Comparison of ENCODE assay signal across 24 cellular contexts in genomic region chr10:37947526-37947925, GRCh38. TPM values are rescaled to one million over a fixed set of nuclear protein-coding genes. Genes with fewer than 3 reads are reported as not detected.
DNase-seq lines count a peak whose midpoint lies in the region; ATAC-seq, FAIRE-seq and TF ChIP-seq lines count a peak whose summit lies in the region.
"Had no signal": no experiment of that assay in that cellular context is flagged by ENCODE, and none has a peak within 500 bp of the region (broad histone marks: within the 10 kb centered on the region; RNA-seq: fewer than 3 reads in every experiment).

No MANE protein-coding gene starts in this region.

- H3K14ac ChIP-seq in neuronal stem cell (ENCODE audit: low read length) = no peak overlapping the region

- H3K23ac ChIP-seq in neuronal stem cell (ENCODE audit: low read depth, low read length, poor library complexity) = no peak overlapping the region

- no peaks in the 10 kb centered on the region for H3K79me1 ChIP-seq in neuronal stem cell (ENCODE audit: low read depth, low read length)

- no peak overlapping the region for H2BK12ac ChIP-seq in neuronal stem cell (ENCODE audit: low read length)

- FAIRE-seq in RCC 7860 (lab: Jason Lieb, UNC) = peak; percentile 75
- FAIRE-seq: A204.1, D721Med, GM12891, GM18507 had no signal

- peak overlapping the region; percentile 11 for H3K4ac ChIP-seq in neuronal stem cell (ENCODE audit: low read length)

- no peak overlapping the region for H3K4me2 ChIP-seq in neuronal stem cell (ENCODE audit: insufficient read depth, low read length, poor library complexity, severe bottlenecking)
- H3K4me2 ChIP-seq: BLaER1, GM23338 had no signal

- H2BK15ac ChIP-seq in neuronal stem cell (ENCODE audit: low read length) = no peak overlapping the region

- intact Hi-C loops in upper lobe of right lung (cut with DNase I) = no loop called here

- no peaks in the 10 kb centered on the region for H3K27me3 ChIP-seq in kidney epithelial cell (ENCODE audit: control insufficient read depth, insufficient read depth, low read length)
- H3K27me3 ChIP-seq in neuronal stem cell (ENCODE audit: control insufficient read depth in 3 of 3, insufficient read depth in 3 of 3, low read depth in 1 of 3, low read length in 3 of 3) = no peaks in the 10 kb centered on the region
- no peaks in the 10 kb centered on the region for H3K27me3 ChIP-seq in WERI-Rb-1 (ENCODE audit: insufficient read depth, low read depth, severe bottlenecking)
- H3K27me3 ChIP-seq in upper lobe of right lung = no peaks in the 10 kb centered on the region
- H3K27me3 ChIP-seq: BLaER1 had no signal

- H3K9me3 ChIP-seq in neuronal stem cell (replicated peaks in 1 of 2; ENCODE audit: control insufficient read depth in 2 of 2, insufficient read depth in 1 of 2, low read depth in 1 of 2, low read length in 2 of 2) (peaks cover 8 to 10% of the 10 kb centered on the region in 2 donors), WERI-Rb-1 (ENCODE audit: severe bottlenecking) (no peaks in the 10 kb centered on the region), upper lobe of right lung (no peaks in the 10 kb centered on the region)

- no peak overlapping the region for H2BK5ac ChIP-seq in neuronal stem cell (ENCODE audit: low read length)

- no peak overlapping the region for H2AK5ac ChIP-seq in neuronal stem cell (ENCODE audit: low read depth, low read length)

- in situ Hi-C loops in Caki2 (cut with HindIII; ENCODE audit: low pct_unique_long_range_greater_than_20kb, low sequenced_read_pairs) = no loop called here

- no peak overlapping the region for H4K91ac ChIP-seq in neuronal stem cell (ENCODE audit: low read depth, low read length, poor library complexity)

- ATAC-seq in upper lobe of right lung (no peak), GM19463 (IDR thresholded peaks at IDR 0.05; ENCODE audit: unreplicated experiment) (no peak)
- ATAC-seq: CD8-positive, alpha-beta T cell; GM23338; HCT116 had no signal

- no peak overlapping the region for H3K27ac ChIP-seq in neuronal stem cell (replicated peaks; ENCODE audit: low read length)
- H3K27ac ChIP-seq in WERI-Rb-1 = no peak overlapping the region
- no peak overlapping the region for H3K27ac ChIP-seq in upper lobe of right lung
- H3K27ac ChIP-seq: 22Rv1, BLaER1, C4-2B had no signal

- H3K9ac ChIP-seq in neuronal stem cell (ENCODE audit: low read depth, low read length, poor library complexity) = no peak overlapping the region
- H3K9ac ChIP-seq: BLaER1 had no signal

- H2AFZ ChIP-seq in neuronal stem cell (ENCODE audit: low read length) = no peak overlapping the region
- H2AFZ ChIP-seq: GM23338 had no signal

- H3K4me1 ChIP-seq in neuronal stem cell (ENCODE audit: control insufficient read depth in 2 of 2, insufficient read depth in 1 of 2, low read depth in 1 of 2, low read length in 2 of 2) = peaks cover 0 to 4% of the 10 kb centered on the region in 2 donors
- H3K4me1 ChIP-seq in upper lobe of right lung = no peaks in the 10 kb centered on the region
- H3K4me1 ChIP-seq: BLaER1, Caco-2 had no signal

- no peak overlapping the region for H4K8ac ChIP-seq in neuronal stem cell (ENCODE audit: low read depth, low read length)

- H3K36me3 ChIP-seq in kidney epithelial cell (ENCODE audit: control insufficient read depth, insufficient read depth, low read length) = no peaks in the 10 kb centered on the region
- peaks cover under 1 to 22% of the 10 kb centered on the region in 2 donors for H3K36me3 ChIP-seq in neuronal stem cell (replicated peaks in 1 of 2; ENCODE audit: control insufficient read depth in 2 of 2, insufficient read depth in 2 of 2, low read length in 2 of 2)
- H3K36me3 ChIP-seq in WERI-Rb-1 = no peaks in the 10 kb centered on the region
- peaks cover 15% of the 10 kb centered on the region for H3K36me3 ChIP-seq in upper lobe of right lung

- TF ChIP-seq CTCF in kidney epithelial cell (IDR thresholded peaks at IDR 0.05; ENCODE audit: insufficient read depth, low read length, poor library complexity, severe bottlenecking) (no peak), WERI-Rb-1 (IDR thresholded peaks at IDR 0.05; ENCODE audit: low read depth, low read length) (no peak), upper lobe of right lung (IDR thresholded peaks at IDR 0.05) (no peak)

- no peak overlapping the region for H3K18ac ChIP-seq in neuronal stem cell (ENCODE audit: low read length)

- no peak overlapping the region for H2BK120ac ChIP-seq in neuronal stem cell (ENCODE audit: low read depth, low read length)

- peak; percentile 28 for DNase-seq in Caki2 (ENCODE audit: low read depth)
- peak; percentile 73 for DNase-seq in RCC 7860 (ENCODE audit: low spot score)
- peak; percentile 21 for DNase-seq in kidney epithelial cell (ENCODE audit: low read depth)
- DNase-seq in neuronal stem cell (ENCODE audit: low spot score) = no peak
- DNase-seq in WERI-Rb-1 = no peak
- no peak for DNase-seq in central memory CD4-positive, alpha-beta T cell
- DNase-seq in upper lobe of right lung = no peak
- DNase-seq: Caco-2; CD4-positive, CD25-positive, alpha-beta regulatory T cell; CD8-positive, alpha-beta T cell; DMS 273 treated with DMSO at 0.1 percent for 48 hours; DMS79; GF-D8; H9 had no signal

- no peak overlapping the region for H3K4me3 ChIP-seq in kidney epithelial cell (ENCODE audit: low read depth, low read length)
- no peak overlapping the region for H3K4me3 ChIP-seq in neuronal stem cell (ENCODE audit: low read length in 2 of 2)
- H3K4me3 ChIP-seq in WERI-Rb-1 (ENCODE audit: low read depth, low read length) = no peak overlapping the region
- H3K4me3 ChIP-seq in upper lobe of right lung = no peak overlapping the region
- H3K4me3 ChIP-seq: BLaER1, GM23338 had no signal

RNA-seq across cellular contexts. Expression of gene ZNF25, which starts 28.9 kb away (rescaled TPM):
- total RNA-seq in Caki2 (2014; rRNA removed; shearing (Covaris generic); ENCODE audit: low replicate concordance) = 1.7 and 2.6 TPM in 2 replicates
- total RNA-seq in kidney epithelial cell = 4.9 and 5.2 TPM in 2 replicates
- polyA plus RNA-seq in neuronal stem cell (2013, experiment 1 of 2) = 2.1 TPM
- polyA plus RNA-seq in neuronal stem cell (2013, experiment 2 of 2) = 2.3 TPM
- 11.5 TPM for total RNA-seq in upper lobe of right lung

Comparison
In these comparisons a context has a peak if more than half of its experiments do, and no peak if none do; other contexts are left out.
1. DNase-seq: peak in Caki2 (single experiment), RCC 7860 (single experiment) and kidney epithelial cell (single experiment); none in neuronal stem cell (single experiment), WERI-Rb-1 (single experiment), central memory CD4-positive, alpha-beta T cell (single experiment) and upper lobe of right lung (single experiment).